In the genomic region with DNA sequence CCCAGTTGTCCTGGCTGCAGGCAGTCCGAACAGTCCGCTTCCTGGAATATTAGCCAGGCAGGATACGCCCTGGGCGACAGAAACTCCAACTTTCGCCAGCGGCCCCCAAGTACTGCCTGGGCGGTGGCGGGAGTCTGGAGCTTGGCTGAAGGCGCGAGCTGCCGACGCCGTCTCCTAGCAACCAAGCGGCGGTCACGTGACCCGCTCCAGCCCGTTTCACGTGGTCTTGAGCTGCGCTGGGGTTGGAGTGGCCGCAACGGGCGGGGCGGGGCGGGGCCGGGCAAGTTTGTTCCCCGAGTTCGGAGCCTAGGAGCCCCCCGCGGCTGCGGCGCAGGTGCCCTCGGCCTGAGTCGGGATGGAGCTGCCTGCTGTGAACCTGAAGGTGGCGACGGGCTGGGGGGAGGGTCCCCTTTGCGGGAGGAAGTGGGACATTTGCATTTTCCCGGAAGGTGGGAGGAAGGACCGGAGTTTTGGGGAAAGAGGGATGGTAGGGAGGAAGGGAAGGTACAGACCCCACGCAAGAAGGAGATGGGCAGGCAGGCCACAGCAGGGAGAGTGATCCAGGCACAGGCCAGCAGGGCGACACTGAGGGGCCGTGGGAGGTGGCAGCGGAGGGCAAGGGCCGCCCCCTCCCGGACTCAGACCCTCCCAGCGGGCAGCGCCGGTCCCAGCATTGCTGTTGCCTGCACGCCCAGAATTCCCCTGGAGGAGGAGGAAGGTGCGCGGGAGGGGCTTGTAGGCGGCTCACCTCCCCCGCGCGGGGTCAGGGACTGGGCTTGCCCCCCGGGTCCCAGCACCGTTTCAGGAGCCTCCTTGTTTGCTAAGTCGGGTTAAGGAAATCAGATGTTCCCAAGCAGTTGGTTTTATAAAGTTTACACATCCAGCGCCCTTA, we compare ENCODE assay signal across 1 cellular context.
A peak's percentile ranks its signal among the peaks of the same experiment; 100 is the strongest.
TF ChIP-seq lines count a peak whose summit lies in the region.

A gene with protein sequence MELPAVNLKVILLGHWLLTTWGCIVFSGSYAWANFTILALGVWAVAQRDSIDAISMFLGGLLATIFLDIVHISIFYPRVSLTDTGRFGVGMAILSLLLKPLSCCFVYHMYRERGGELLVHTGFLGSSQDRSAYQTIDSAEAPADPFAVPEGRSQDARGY (plus strand): TSS at position 283 of the 892 bp plus-strand sequence. CDS start 73 bp downstream, at position 356.

TF ChIP-seq in GM12878, 131 proteins besides CTCF, POLR2A, EP300 and RAD21 (continued from another document and continues in another):
- TF ChIP-seq, protein P1, sequence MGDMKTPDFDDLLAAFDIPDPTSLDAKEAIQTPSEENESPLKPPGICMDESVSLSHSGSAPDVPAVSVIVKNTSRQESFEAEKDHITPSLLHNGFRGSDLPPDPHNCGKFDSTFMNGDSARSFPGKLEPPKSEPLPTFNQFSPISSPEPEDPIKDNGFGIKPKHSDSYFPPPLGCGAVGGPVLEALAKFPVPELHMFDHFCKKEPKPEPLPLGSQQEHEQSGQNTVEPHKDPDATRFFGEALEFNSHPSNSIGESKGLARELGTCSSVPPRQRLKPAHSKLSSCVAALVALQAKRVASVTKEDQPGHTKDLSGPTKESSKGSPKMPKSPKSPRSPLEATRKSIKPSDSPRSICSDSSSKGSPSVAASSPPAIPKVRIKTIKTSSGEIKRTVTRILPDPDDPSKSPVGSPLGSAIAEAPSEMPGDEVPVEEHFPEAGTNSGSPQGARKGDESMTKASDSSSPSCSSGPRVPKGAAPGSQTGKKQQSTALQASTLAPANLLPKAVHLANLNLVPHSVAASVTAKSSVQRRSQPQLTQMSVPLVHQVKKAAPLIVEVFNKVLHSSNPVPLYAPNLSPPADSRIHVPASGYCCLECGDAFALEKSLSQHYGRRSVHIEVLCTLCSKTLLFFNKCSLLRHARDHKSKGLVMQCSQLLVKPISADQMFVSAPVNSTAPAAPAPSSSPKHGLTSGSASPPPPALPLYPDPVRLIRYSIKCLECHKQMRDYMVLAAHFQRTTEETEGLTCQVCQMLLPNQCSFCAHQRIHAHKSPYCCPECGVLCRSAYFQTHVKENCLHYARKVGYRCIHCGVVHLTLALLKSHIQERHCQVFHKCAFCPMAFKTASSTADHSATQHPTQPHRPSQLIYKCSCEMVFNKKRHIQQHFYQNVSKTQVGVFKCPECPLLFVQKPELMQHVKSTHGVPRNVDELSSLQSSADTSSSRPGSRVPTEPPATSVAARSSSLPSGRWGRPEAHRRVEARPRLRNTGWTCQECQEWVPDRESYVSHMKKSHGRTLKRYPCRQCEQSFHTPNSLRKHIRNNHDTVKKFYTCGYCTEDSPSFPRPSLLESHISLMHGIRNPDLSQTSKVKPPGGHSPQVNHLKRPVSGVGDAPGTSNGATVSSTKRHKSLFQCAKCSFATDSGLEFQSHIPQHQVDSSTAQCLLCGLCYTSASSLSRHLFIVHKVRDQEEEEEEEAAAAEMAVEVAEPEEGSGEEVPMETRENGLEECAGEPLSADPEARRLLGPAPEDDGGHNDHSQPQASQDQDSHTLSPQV (IDR thresholded peaks at IDR 0.05) = no peak
- TF ChIP-seq POLR2AphosphoS5 (IDR thresholded peaks at IDR 0.05; ENCODE audit: low read length) (no peak; the same call in 1 of the 2 replicates), BMI1 (IDR thresholded peaks at IDR 0.05; ENCODE audit: borderline replicate concordance) (peak; percentile 95), YY1 (IDR thresholded peaks at IDR 0.05; ENCODE audit: low read depth, low read length) (0 out of 2 replicates have a peak, but pooled peaks have one; percentile 30), CREM (IDR thresholded peaks at IDR 0.05; ENCODE audit: low read depth) (no peak), ZNF207 (IDR thresholded peaks at IDR 0.05; ENCODE audit: borderline replicate concordance) (no peak), ASH2L (IDR thresholded peaks at IDR 0.05; ENCODE audit: borderline replicate concordance, low read depth) (no peak), GABPA (IDR thresholded peaks at IDR 0.05; ENCODE audit: low read depth) (no peak), GATAD2B (conservative IDR thresholded peaks at IDR 0.05; ENCODE audit: low read depth) (peak; percentile 66; the same call in 1 of the 2 replicates), YBX1 (IDR thresholded peaks at IDR 0.05) (no peak), CBX5 (IDR thresholded peaks at IDR 0.05; ENCODE audit: low read depth) (no peak), MYB (IDR thresholded peaks at IDR 0.05; ENCODE audit: borderline replicate concordance, low read depth, low read length) (no peak), MEF2A (IDR thresholded peaks at IDR 0.05; ENCODE audit: insufficient read depth, low read depth, low read length) (no peak), CREB1 (IDR thresholded peaks at IDR 0.05; ENCODE audit: low read depth) (0 out of 2 replicates have a peak, but pooled peaks have one; percentile 3), RB1 (IDR thresholded peaks at IDR 0.05; ENCODE audit: borderline replicate concordance) (peak; percentile 82; the same call in 1 of the 2 replicates), FOXM1 (IDR thresholded peaks at IDR 0.05; ENCODE audit: low read depth, low read length) (no peak), ATF7 (IDR thresholded peaks at IDR 0.05; ENCODE audit: low read depth) (no peak), TAF1 (IDR thresholded peaks at IDR 0.05; ENCODE audit: borderline replicate concordance, low read depth, low read length) (no peak), TCF12 (IDR thresholded peaks at IDR 0.05; ENCODE audit: low read depth, low read length) (0 out of 2 replicates have a peak, but pooled peaks have one; percentile 20), KAT2A (conservative IDR thresholded peaks at IDR 0.05; ENCODE audit: control insufficient read depth, low read depth, low read length) (no peak), CBFB (IDR thresholded peaks at IDR 0.05; ENCODE audit: low read depth) (no peak), ZZZ3 (IDR thresholded peaks at IDR 0.05; ENCODE audit: control insufficient read depth, insufficient read length, low read depth) (no peak), SUZ12 (IDR thresholded peaks at IDR 0.05; ENCODE audit: unreplicated experiment) (no peak), NFIC (IDR thresholded peaks at IDR 0.05; ENCODE audit: low read depth, low read length) (no peak)
- TF ChIP-seq, protein P2, sequence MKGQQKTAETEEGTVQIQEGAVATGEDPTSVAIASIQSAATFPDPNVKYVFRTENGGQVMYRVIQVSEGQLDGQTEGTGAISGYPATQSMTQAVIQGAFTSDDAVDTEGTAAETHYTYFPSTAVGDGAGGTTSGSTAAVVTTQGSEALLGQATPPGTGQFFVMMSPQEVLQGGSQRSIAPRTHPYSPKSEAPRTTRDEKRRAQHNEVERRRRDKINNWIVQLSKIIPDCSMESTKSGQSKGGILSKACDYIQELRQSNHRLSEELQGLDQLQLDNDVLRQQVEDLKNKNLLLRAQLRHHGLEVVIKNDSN (IDR thresholded peaks at IDR 0.05; ENCODE audit: borderline replicate concordance, extremely low read length, insufficient read depth, low read depth, low read length) = peak; percentile 96
- TF ChIP-seq, protein P3, sequence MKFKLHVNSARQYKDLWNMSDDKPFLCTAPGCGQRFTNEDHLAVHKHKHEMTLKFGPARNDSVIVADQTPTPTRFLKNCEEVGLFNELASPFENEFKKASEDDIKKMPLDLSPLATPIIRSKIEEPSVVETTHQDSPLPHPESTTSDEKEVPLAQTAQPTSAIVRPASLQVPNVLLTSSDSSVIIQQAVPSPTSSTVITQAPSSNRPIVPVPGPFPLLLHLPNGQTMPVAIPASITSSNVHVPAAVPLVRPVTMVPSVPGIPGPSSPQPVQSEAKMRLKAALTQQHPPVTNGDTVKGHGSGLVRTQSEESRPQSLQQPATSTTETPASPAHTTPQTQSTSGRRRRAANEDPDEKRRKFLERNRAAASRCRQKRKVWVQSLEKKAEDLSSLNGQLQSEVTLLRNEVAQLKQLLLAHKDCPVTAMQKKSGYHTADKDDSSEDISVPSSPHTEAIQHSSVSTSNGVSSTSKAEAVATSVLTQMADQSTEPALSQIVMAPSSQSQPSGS (IDR thresholded peaks at IDR 0.05; ENCODE audit: low read length) = no peak
- TF ChIP-seq, protein P4, sequence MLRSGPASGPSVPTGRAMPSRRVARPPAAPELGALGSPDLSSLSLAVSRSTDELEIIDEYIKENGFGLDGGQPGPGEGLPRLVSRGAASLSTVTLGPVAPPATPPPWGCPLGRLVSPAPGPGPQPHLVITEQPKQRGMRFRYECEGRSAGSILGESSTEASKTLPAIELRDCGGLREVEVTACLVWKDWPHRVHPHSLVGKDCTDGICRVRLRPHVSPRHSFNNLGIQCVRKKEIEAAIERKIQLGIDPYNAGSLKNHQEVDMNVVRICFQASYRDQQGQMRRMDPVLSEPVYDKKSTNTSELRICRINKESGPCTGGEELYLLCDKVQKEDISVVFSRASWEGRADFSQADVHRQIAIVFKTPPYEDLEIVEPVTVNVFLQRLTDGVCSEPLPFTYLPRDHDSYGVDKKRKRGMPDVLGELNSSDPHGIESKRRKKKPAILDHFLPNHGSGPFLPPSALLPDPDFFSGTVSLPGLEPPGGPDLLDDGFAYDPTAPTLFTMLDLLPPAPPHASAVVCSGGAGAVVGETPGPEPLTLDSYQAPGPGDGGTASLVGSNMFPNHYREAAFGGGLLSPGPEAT (IDR thresholded peaks at IDR 0.05; ENCODE audit: low read depth) = no peak
- TF ChIP-seq, protein P5, sequence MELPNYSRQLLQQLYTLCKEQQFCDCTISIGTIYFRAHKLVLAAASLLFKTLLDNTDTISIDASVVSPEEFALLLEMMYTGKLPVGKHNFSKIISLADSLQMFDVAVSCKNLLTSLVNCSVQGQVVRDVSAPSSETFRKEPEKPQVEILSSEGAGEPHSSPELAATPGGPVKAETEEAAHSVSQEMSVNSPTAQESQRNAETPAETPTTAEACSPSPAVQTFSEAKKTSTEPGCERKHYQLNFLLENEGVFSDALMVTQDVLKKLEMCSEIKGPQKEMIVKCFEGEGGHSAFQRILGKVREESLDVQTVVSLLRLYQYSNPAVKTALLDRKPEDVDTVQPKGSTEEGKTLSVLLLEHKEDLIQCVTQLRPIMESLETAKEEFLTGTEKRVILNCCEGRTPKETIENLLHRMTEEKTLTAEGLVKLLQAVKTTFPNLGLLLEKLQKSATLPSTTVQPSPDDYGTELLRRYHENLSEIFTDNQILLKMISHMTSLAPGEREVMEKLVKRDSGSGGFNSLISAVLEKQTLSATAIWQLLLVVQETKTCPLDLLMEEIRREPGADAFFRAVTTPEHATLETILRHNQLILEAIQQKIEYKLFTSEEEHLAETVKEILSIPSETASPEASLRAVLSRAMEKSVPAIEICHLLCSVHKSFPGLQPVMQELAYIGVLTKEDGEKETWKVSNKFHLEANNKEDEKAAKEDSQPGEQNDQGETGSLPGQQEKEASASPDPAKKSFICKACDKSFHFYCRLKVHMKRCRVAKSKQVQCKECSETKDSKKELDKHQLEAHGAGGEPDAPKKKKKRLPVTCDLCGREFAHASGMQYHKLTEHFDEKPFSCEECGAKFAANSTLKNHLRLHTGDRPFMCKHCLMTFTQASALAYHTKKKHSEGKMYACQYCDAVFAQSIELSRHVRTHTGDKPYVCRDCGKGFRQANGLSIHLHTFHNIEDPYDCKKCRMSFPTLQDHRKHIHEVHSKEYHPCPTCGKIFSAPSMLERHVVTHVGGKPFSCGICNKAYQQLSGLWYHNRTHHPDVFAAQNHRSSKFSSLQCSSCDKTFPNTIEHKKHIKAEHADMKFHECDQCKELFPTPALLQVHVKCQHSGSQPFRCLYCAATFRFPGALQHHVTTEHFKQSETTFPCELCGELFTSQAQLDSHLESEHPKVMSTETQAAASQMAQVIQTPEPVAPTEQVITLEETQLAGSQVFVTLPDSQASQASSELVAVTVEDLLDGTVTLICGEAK (IDR thresholded peaks at IDR 0.05; ENCODE audit: borderline replicate concordance) = no peak
- TF ChIP-seq, protein P6, sequence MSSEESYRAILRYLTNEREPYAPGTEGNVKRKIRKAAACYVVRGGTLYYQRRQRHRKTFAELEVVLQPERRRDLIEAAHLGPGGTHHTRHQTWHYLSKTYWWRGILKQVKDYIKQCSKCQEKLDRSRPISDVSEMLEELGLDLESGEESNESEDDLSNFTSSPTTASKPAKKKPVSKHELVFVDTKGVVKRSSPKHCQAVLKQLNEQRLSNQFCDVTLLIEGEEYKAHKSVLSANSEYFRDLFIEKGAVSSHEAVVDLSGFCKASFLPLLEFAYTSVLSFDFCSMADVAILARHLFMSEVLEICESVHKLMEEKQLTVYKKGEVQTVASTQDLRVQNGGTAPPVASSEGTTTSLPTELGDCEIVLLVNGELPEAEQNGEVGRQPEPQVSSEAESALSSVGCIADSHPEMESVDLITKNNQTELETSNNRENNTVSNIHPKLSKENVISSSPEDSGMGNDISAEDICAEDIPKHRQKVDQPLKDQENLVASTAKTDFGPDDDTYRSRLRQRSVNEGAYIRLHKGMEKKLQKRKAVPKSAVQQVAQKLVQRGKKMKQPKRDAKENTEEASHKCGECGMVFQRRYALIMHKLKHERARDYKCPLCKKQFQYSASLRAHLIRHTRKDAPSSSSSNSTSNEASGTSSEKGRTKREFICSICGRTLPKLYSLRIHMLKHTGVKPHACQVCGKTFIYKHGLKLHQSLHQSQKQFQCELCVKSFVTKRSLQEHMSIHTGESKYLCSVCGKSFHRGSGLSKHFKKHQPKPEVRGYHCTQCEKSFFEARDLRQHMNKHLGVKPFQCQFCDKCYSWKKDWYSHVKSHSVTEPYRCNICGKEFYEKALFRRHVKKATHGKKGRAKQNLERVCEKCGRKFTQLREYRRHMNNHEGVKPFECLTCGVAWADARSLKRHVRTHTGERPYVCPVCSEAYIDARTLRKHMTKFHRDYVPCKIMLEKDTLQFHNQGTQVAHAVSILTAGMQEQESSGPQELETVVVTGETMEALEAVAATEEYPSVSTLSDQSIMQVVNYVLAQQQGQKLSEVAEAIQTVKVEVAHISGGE (CRISPR knock-in tag; IDR thresholded peaks at IDR 0.05) = peak; percentile 67
- TF ChIP-seq, protein P7, sequence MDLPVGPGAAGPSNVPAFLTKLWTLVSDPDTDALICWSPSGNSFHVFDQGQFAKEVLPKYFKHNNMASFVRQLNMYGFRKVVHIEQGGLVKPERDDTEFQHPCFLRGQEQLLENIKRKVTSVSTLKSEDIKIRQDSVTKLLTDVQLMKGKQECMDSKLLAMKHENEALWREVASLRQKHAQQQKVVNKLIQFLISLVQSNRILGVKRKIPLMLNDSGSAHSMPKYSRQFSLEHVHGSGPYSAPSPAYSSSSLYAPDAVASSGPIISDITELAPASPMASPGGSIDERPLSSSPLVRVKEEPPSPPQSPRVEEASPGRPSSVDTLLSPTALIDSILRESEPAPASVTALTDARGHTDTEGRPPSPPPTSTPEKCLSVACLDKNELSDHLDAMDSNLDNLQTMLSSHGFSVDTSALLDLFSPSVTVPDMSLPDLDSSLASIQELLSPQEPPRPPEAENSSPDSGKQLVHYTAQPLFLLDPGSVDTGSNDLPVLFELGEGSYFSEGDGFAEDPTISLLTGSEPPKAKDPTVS (IDR thresholded peaks at IDR 0.05; ENCODE audit: low read depth, low read length) = no peak
- TF ChIP-seq, protein P8, sequence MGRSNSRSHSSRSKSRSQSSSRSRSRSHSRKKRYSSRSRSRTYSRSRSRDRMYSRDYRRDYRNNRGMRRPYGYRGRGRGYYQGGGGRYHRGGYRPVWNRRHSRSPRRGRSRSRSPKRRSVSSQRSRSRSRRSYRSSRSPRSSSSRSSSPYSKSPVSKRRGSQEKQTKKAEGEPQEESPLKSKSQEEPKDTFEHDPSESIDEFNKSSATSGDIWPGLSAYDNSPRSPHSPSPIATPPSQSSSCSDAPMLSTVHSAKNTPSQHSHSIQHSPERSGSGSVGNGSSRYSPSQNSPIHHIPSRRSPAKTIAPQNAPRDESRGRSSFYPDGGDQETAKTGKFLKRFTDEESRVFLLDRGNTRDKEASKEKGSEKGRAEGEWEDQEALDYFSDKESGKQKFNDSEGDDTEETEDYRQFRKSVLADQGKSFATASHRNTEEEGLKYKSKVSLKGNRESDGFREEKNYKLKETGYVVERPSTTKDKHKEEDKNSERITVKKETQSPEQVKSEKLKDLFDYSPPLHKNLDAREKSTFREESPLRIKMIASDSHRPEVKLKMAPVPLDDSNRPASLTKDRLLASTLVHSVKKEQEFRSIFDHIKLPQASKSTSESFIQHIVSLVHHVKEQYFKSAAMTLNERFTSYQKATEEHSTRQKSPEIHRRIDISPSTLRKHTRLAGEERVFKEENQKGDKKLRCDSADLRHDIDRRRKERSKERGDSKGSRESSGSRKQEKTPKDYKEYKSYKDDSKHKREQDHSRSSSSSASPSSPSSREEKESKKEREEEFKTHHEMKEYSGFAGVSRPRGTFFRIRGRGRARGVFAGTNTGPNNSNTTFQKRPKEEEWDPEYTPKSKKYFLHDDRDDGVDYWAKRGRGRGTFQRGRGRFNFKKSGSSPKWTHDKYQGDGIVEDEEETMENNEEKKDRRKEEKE (IDR thresholded peaks at IDR 0.05) = no peak
